Comparison of ENCODE assay signal across 25 cellular contexts in the genomic region with DNA sequence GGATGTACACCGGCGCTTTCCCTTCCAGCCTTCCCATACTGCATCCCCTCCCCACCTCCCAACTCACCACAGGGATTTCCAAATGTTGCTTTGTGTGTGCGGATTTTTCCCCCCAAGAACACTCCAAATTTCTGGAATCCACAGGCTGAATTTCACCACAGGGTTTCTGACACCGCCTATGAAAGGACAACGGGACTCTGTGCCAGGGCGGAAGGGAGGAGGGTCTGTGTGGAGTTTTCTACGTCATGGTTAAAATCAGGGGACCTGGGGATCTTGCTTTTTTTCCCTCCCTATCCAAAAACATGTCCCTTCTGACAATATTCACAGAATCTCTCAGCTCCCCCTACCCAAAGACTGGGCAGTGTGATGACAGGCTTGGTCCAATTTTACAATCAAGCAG. TPM values are rescaled to one million over a fixed set of nuclear protein-coding genes. Genes with fewer than 3 reads are reported as not detected.
"Had no signal": no experiment of that assay in that cellular context is flagged by ENCODE, and none has a peak within 500 bp of the region (broad histone marks: within the 10 kb centered on the region; RNA-seq: fewer than 3 reads in every experiment).

No MANE protein-coding gene starts in this region.

- H2AFZ ChIP-seq: hepatocyte, parathyroid adenoma had no signal

- H3K36me3 ChIP-seq: prostate gland, spleen, tibial nerve had no signal

- DNase-seq: cerebellar nuclear complex; effector CD4-positive, alpha-beta T cell; endodermal cell; erythroblast; foreskin keratinocyte; kidney; left colon; mesendoderm; naive B cell; spleen; stimulated activated CD4-positive, alpha-beta T cell treated with anti-CD3 and anti-CD28 coated beads, Interleukin-15, amount 100 ng/mL, for 24 hours; stimulated activated CD4-positive, alpha-beta T cell treated with anti-CD3 and anti-CD28 coated beads, Interleukin-1b, Interleukin-23, amount 100 ng/mL, for 48 hours; stimulated activated CD4-positive, alpha-beta T cell treated with anti-CD3 and anti-CD28 coated beads, Interleukin-4, amount 100 ng/mL, for 24 hours; testis had no signal

- H3K9ac ChIP-seq: parathyroid adenoma had no signal

- H3K27ac ChIP-seq: foreskin keratinocyte, hepatocyte, parathyroid adenoma, prostate gland had no signal

- H3K27ac Mint-ChIP-seq: endodermal cell; nephron; stimulated activated memory B cell treated with anti-CD40 and anti-IgM and Interleukin-4, amounts not matched to agents 10 μg/mL and 1 μg/mL and 100 μg/mL, for 72 hours; stimulated activated naive CD8-positive, alpha-beta T cell treated with anti-CD3 and anti-CD28 coated beads, Interleukin-15, Interleukin-2, amounts not matched to agents 100 ng/mL and 50 ng/mL, for 24 hours had no signal

- H3K4me1 Mint-ChIP-seq: endodermal cell; naive B cell; stimulated activated memory B cell treated with anti-CD40 and anti-IgM and Interleukin-4, amounts not matched to agents 10 μg/mL and 1 μg/mL and 100 μg/mL, for 72 hours had no signal

- H3K27me3 ChIP-seq: hepatocyte, testis, tibial nerve had no signal

- ATAC-seq: foreskin keratinocyte; left colon; stimulated activated memory B cell treated with anti-CD40 and anti-IgM and Interleukin-4, amounts not matched to agents 10 μg/mL and 1 μg/mL and 100 μg/mL, for 72 hours had no signal

- H3K4me3 ChIP-seq: hepatocyte, lung, prostate gland, spleen, testis, tibial nerve had no signal

- H3K4me3 Mint-ChIP-seq: endodermal cell; naive B cell; nephron; stimulated activated memory B cell treated with anti-CD40 and anti-IgM and Interleukin-4, amounts not matched to agents 10 μg/mL and 1 μg/mL and 100 μg/mL, for 72 hours; stimulated activated naive CD8-positive, alpha-beta T cell treated with anti-CD3 and anti-CD28 coated beads, Interleukin-15, Interleukin-2, amounts not matched to agents 100 ng/mL and 50 ng/mL, for 24 hours had no signal

- H3K36me3 Mint-ChIP-seq: naive B cell; stimulated activated memory B cell treated with anti-CD40 and anti-IgM and Interleukin-4, amounts not matched to agents 10 μg/mL and 1 μg/mL and 100 μg/mL, for 72 hours had no signal

- H3K4me2 ChIP-seq: hepatocyte had no signal

- H3K9me3 ChIP-seq: prostate gland, testis, tibial nerve had no signal

- H3K4me1 ChIP-seq: foreskin keratinocyte, parathyroid adenoma, prostate gland had no signal

- H3K9me3 Mint-ChIP-seq: endodermal cell; nephron; stimulated activated memory B cell treated with anti-CD40 and anti-IgM and Interleukin-4, amounts not matched to agents 10 μg/mL and 1 μg/mL and 100 μg/mL, for 72 hours; stimulated activated naive CD8-positive, alpha-beta T cell treated with anti-CD3 and anti-CD28 coated beads, Interleukin-15, Interleukin-2, amounts not matched to agents 100 ng/mL and 50 ng/mL, for 24 hours had no signal

RNA-seq across cellular contexts. Expression of a gene that starts 14.6 kb away (rescaled TPM):
- total RNA-seq: dermis microvascular lymphatic vessel endothelial cell, endodermal cell, endothelial cell of umbilical vein, foreskin keratinocyte, renal cortical epithelial cell had no signal
- polyA plus RNA-seq: endothelial cell of umbilical vein, foreskin keratinocyte had no signal

RNA-seq across cellular contexts. Expression of a gene that starts 17.7 kb away (rescaled TPM):
- total RNA-seq: dermis microvascular lymphatic vessel endothelial cell, endothelial cell of umbilical vein, foreskin keratinocyte, renal cortical epithelial cell had no signal
- polyA plus RNA-seq: endothelial cell of umbilical vein, foreskin keratinocyte had no signal
